In the genomic region with DNA sequence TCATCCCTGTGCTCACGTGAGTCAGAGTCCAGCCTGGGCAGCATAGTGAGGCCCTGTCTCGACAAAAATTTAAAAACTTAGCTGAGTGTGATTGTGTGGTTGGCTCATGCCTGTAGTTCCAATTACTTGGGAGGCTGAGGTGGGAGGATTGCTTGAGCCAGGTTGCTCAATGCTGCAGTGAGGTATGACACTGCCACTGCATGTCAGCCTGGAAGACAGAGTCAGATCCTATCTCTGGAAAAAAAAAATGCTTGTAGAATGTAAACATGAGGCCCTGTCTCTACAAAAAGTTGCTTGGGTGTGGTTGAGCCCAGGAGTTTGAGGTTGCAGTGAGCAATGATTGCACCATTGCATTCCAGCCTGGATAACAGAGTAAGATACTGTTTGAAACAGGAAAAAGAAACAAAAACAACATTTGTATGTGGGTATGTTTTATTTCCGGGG, we compare ENCODE assay signal across 1 cellular context.
TF ChIP-seq lines count a peak whose summit lies in the region.

No MANE protein-coding gene starts in this region.

TF ChIP-seq in HepG2, 621 proteins besides CTCF, POLR2A, EP300 and RAD21 (continued from another document and continues in another):
- TF ChIP-seq, protein P1, sequence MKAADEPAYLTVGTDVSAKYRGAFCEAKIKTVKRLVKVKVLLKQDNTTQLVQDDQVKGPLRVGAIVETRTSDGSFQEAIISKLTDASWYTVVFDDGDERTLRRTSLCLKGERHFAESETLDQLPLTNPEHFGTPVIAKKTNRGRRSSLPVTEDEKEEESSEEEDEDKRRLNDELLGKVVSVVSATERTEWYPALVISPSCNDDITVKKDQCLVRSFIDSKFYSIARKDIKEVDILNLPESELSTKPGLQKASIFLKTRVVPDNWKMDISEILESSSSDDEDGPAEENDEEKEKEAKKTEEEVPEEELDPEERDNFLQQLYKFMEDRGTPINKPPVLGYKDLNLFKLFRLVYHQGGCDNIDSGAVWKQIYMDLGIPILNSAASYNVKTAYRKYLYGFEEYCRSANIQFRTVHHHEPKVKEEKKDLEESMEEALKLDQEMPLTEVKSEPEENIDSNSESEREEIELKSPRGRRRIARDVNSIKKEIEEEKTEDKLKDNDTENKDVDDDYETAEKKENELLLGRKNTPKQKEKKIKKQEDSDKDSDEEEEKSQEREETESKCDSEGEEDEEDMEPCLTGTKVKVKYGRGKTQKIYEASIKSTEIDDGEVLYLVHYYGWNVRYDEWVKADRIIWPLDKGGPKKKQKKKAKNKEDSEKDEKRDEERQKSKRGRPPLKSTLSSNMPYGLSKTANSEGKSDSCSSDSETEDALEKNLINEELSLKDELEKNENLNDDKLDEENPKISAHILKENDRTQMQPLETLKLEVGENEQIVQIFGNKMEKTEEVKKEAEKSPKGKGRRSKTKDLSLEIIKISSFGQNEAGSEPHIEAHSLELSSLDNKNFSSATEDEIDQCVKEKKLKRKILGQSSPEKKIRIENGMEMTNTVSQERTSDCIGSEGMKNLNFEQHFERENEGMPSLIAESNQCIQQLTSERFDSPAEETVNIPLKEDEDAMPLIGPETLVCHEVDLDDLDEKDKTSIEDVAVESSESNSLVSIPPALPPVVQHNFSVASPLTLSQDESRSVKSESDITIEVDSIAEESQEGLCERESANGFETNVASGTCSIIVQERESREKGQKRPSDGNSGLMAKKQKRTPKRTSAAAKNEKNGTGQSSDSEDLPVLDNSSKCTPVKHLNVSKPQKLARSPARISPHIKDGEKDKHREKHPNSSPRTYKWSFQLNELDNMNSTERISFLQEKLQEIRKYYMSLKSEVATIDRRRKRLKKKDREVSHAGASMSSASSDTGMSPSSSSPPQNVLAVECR (CRISPR knock-in tag; IDR thresholded peaks at IDR 0.05; ENCODE audit: borderline replicate concordance): no peak
- TF ChIP-seq ZNF616 (CRISPR knock-in tag; IDR thresholded peaks at IDR 0.05; ENCODE audit: low read depth): no peak
- TF ChIP-seq SMARCC2 (IDR thresholded peaks at IDR 0.05): no peak
- no peak for TF ChIP-seq ZNF468 (CRISPR knock-in tag; IDR thresholded peaks at IDR 0.05)
- TF ChIP-seq, protein P2, sequence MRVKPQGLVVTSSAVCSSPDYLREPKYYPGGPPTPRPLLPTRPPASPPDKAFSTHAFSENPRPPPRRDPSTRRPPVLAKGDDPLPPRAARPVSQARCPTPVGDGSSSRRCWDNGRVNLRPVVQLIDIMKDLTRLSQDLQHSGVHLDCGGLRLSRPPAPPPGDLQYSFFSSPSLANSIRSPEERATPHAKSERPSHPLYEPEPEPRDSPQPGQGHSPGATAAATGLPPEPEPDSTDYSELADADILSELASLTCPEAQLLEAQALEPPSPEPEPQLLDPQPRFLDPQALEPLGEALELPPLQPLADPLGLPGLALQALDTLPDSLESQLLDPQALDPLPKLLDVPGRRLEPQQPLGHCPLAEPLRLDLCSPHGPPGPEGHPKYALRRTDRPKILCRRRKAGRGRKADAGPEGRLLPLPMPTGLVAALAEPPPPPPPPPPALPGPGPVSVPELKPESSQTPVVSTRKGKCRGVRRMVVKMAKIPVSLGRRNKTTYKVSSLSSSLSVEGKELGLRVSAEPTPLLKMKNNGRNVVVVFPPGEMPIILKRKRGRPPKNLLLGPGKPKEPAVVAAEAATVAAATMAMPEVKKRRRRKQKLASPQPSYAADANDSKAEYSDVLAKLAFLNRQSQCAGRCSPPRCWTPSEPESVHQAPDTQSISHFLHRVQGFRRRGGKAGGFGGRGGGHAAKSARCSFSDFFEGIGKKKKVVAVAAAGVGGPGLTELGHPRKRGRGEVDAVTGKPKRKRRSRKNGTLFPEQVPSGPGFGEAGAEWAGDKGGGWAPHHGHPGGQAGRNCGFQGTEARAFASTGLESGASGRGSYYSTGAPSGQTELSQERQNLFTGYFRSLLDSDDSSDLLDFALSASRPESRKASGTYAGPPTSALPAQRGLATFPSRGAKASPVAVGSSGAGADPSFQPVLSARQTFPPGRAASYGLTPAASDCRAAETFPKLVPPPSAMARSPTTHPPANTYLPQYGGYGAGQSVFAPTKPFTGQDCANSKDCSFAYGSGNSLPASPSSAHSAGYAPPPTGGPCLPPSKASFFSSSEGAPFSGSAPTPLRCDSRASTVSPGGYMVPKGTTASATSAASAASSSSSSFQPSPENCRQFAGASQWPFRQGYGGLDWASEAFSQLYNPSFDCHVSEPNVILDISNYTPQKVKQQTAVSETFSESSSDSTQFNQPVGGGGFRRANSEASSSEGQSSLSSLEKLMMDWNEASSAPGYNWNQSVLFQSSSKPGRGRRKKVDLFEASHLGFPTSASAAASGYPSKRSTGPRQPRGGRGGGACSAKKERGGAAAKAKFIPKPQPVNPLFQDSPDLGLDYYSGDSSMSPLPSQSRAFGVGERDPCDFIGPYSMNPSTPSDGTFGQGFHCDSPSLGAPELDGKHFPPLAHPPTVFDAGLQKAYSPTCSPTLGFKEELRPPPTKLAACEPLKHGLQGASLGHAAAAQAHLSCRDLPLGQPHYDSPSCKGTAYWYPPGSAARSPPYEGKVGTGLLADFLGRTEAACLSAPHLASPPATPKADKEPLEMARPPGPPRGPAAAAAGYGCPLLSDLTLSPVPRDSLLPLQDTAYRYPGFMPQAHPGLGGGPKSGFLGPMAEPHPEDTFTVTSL (CRISPR knock-in tag; IDR thresholded peaks at IDR 0.05; ENCODE audit: borderline replicate concordance): no peak
- TF ChIP-seq ZNF776 (CRISPR knock-in tag; IDR thresholded peaks at IDR 0.05): no peak
- no peak for TF ChIP-seq SMAD1 (CRISPR knock-in tag; IDR thresholded peaks at IDR 0.05; ENCODE audit: borderline replicate concordance, low read depth)
- no peak for TF ChIP-seq CENPX (CRISPR knock-in tag; IDR thresholded peaks at IDR 0.05)
- TF ChIP-seq KAT2B (IDR thresholded peaks at IDR 0.05; ENCODE audit: borderline replicate concordance, low read depth, low read length): no peak
- no peak for TF ChIP-seq SKI (IDR thresholded peaks at IDR 0.05; ENCODE audit: partially characterized antibody)
- TF ChIP-seq, protein P3, sequence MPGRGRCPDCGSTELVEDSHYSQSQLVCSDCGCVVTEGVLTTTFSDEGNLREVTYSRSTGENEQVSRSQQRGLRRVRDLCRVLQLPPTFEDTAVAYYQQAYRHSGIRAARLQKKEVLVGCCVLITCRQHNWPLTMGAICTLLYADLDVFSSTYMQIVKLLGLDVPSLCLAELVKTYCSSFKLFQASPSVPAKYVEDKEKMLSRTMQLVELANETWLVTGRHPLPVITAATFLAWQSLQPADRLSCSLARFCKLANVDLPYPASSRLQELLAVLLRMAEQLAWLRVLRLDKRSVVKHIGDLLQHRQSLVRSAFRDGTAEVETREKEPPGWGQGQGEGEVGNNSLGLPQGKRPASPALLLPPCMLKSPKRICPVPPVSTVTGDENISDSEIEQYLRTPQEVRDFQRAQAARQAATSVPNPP (CRISPR knock-in tag; IDR thresholded peaks at IDR 0.05): no peak
- TF ChIP-seq, protein P4, sequence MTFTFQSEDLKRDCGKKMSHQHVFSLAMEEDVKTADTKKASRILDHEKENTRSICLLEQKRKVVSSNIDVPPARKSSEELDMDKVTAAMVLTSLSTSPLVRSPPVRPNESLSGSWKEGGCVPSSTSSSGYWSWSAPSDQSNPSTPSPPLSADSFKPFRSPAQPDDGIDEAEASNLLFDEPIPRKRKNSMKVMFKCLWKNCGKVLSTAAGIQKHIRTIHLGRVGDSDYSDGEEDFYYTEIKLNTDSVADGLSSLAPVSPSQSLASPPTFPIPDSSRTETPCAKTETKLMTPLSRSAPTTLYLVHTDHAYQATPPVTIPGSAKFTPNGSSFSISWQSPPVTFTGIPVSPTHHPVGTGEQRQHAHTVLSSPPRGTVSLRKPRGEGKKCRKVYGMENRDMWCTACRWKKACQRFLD (CRISPR knock-in tag; IDR thresholded peaks at IDR 0.05; ENCODE audit: borderline replicate concordance): no peak
- TF ChIP-seq MED1 (CRISPR knock-in tag; IDR thresholded peaks at IDR 0.05): no peak
- TF ChIP-seq TEAD3 (CRISPR knock-in tag; optimal IDR thresholded peaks at IDR 0.05; ENCODE audit: borderline replicate concordance): peak; percentile 86
- TF ChIP-seq, protein P5, sequence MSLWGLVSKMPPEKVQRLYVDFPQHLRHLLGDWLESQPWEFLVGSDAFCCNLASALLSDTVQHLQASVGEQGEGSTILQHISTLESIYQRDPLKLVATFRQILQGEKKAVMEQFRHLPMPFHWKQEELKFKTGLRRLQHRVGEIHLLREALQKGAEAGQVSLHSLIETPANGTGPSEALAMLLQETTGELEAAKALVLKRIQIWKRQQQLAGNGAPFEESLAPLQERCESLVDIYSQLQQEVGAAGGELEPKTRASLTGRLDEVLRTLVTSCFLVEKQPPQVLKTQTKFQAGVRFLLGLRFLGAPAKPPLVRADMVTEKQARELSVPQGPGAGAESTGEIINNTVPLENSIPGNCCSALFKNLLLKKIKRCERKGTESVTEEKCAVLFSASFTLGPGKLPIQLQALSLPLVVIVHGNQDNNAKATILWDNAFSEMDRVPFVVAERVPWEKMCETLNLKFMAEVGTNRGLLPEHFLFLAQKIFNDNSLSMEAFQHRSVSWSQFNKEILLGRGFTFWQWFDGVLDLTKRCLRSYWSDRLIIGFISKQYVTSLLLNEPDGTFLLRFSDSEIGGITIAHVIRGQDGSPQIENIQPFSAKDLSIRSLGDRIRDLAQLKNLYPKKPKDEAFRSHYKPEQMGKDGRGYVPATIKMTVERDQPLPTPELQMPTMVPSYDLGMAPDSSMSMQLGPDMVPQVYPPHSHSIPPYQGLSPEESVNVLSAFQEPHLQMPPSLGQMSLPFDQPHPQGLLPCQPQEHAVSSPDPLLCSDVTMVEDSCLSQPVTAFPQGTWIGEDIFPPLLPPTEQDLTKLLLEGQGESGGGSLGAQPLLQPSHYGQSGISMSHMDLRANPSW (CRISPR knock-in tag; IDR thresholded peaks at IDR 0.05; ENCODE audit: borderline replicate concordance): no peak
- no peak for TF ChIP-seq ZZZ3 (CRISPR knock-in tag; IDR thresholded peaks at IDR 0.05; ENCODE audit: borderline replicate concordance)
- TF ChIP-seq ZBTB3 (CRISPR knock-in tag; IDR thresholded peaks at IDR 0.05; ENCODE audit: borderline replicate concordance, low read depth): peak; percentile 86
- TF ChIP-seq SSRP1 (CRISPR knock-in tag; IDR thresholded peaks at IDR 0.05): no peak
- no peak for TF ChIP-seq ZNF350 (CRISPR knock-in tag; IDR thresholded peaks at IDR 0.05; ENCODE audit: borderline replicate concordance, low read depth)
- TF ChIP-seq NFYC (CRISPR knock-in tag; IDR thresholded peaks at IDR 0.05): no peak
- no peak for TF ChIP-seq ZNF577 (CRISPR knock-in tag; IDR thresholded peaks at IDR 0.05; ENCODE audit: borderline replicate concordance, low read depth)
- no peak for TF ChIP-seq BRD4 (CRISPR knock-in tag; IDR thresholded peaks at IDR 0.05)
- TF ChIP-seq SNRNP70 (IDR thresholded peaks at IDR 0.05; ENCODE audit: low read depth, low read length): no peak
- peak; percentile 45; the same call in 1 of the 2 replicates for TF ChIP-seq HMG20A (CRISPR knock-in tag; IDR thresholded peaks at IDR 0.05; ENCODE audit: borderline replicate concordance)
- TF ChIP-seq SRSF4 (IDR thresholded peaks at IDR 0.05; ENCODE audit: low read depth, low read length, poor library complexity, severe bottlenecking): no peak
- TF ChIP-seq ATRX (CRISPR knock-in tag; IDR thresholded peaks at IDR 0.05; ENCODE audit: borderline replicate concordance): no peak
- no peak for TF ChIP-seq XBP1 (CRISPR knock-in tag; IDR thresholded peaks at IDR 0.05)
- no peak for TF ChIP-seq AKAP8 (CRISPR knock-in tag; IDR thresholded peaks at IDR 0.05)
- TF ChIP-seq ZNF331 (CRISPR knock-in tag; IDR thresholded peaks at IDR 0.05): 0 out of 2 replicates have a peak, but pooled peaks have one; percentile 9
- no peak for TF ChIP-seq ZNF891 (CRISPR knock-in tag; IDR thresholded peaks at IDR 0.05)
- TF ChIP-seq GATA4 (IDR thresholded peaks at IDR 0.05; ENCODE audit: borderline replicate concordance, low read depth): no peak
- TF ChIP-seq RXRB (CRISPR knock-in tag; IDR thresholded peaks at IDR 0.05; ENCODE audit: borderline replicate concordance): 0 out of 2 replicates have a peak, but pooled peaks have one; percentile 10
- TF ChIP-seq KDM2A (CRISPR knock-in tag; IDR thresholded peaks at IDR 0.05; ENCODE audit: borderline replicate concordance, low read depth): no peak
- TF ChIP-seq ZNF10 (CRISPR knock-in tag; IDR thresholded peaks at IDR 0.05; ENCODE audit: borderline replicate concordance, low read depth): no peak
- no peak for TF ChIP-seq ONECUT2 (CRISPR knock-in tag; IDR thresholded peaks at IDR 0.05)
- TF ChIP-seq, protein P6, sequence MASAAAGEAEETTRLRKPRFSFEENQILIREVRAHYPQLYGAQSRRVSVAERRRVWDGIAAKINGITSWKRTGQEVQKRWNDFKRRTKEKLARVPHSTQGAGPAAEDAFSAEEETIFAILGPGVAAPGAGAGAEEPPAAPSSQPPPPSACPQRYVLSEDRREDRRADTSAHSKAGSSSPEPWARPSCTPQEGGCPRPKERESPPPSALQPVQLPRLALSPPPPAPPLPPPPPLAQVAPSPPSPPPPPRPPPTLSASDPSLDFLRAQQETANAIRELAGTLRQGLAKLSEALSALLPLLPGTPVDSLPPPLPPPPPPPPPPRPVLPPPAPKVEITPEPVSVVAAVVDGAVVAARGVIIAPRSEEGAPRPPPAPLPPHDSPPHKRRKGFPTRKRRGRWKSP (CRISPR knock-in tag; IDR thresholded peaks at IDR 0.05): no peak
- TF ChIP-seq, protein P7, sequence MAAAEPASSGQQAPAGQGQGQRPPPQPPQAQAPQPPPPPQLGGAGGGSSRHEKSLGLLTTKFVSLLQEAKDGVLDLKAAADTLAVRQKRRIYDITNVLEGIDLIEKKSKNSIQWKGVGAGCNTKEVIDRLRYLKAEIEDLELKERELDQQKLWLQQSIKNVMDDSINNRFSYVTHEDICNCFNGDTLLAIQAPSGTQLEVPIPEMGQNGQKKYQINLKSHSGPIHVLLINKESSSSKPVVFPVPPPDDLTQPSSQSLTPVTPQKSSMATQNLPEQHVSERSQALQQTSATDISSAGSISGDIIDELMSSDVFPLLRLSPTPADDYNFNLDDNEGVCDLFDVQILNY (CRISPR knock-in tag; conservative IDR thresholded peaks at IDR 0.05): no peak
- TF ChIP-seq, protein P8, sequence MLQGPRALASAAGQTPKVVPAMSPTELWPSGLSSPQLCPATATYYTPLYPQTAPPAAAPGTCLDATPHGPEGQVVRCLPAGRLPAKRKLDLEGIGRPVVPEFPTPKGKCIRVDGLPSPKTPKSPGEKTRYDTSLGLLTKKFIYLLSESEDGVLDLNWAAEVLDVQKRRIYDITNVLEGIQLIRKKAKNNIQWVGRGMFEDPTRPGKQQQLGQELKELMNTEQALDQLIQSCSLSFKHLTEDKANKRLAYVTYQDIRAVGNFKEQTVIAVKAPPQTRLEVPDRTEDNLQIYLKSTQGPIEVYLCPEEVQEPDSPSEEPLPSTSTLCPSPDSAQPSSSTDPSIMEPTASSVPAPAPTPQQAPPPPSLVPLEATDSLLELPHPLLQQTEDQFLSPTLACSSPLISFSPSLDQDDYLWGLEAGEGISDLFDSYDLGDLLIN (CRISPR knock-in tag; IDR thresholded peaks at IDR 0.05; ENCODE audit: borderline replicate concordance): no peak
- no peak for TF ChIP-seq WIZ (CRISPR knock-in tag; IDR thresholded peaks at IDR 0.05)
- TF ChIP-seq FOXM1 (CRISPR knock-in tag; IDR thresholded peaks at IDR 0.05): no peak
- TF ChIP-seq ZNF746 (CRISPR knock-in tag; IDR thresholded peaks at IDR 0.05): no peak
- TF ChIP-seq ZNF263 (CRISPR knock-in tag; IDR thresholded peaks at IDR 0.05): no peak
- TF ChIP-seq KDM1A (CRISPR knock-in tag; IDR thresholded peaks at IDR 0.05): no peak
- TF ChIP-seq FOSL2 (CRISPR knock-in tag; IDR thresholded peaks at IDR 0.05): peak; percentile 55
- TF ChIP-seq BHLHE40 (IDR thresholded peaks at IDR 0.05; ENCODE audit: low read length): peak; percentile 64; the same call in 1 of the 2 replicates
- TF ChIP-seq ZNF160 (CRISPR knock-in tag; IDR thresholded peaks at IDR 0.05): no peak
- TF ChIP-seq MBNL3 (CRISPR knock-in tag; conservative IDR thresholded peaks at IDR 0.05): no peak
- TF ChIP-seq TAF15 (IDR thresholded peaks at IDR 0.05; ENCODE audit: low read depth, low read length, poor library complexity, severe bottlenecking): no peak
- TF ChIP-seq ZC3H13 (CRISPR knock-in tag; IDR thresholded peaks at IDR 0.05): no peak
- peak; percentile 72 for TF ChIP-seq GATAD2A (CRISPR knock-in tag; IDR thresholded peaks at IDR 0.05)
